1 cellular context compared by ENCODE assay signal in the genomic region with DNA sequence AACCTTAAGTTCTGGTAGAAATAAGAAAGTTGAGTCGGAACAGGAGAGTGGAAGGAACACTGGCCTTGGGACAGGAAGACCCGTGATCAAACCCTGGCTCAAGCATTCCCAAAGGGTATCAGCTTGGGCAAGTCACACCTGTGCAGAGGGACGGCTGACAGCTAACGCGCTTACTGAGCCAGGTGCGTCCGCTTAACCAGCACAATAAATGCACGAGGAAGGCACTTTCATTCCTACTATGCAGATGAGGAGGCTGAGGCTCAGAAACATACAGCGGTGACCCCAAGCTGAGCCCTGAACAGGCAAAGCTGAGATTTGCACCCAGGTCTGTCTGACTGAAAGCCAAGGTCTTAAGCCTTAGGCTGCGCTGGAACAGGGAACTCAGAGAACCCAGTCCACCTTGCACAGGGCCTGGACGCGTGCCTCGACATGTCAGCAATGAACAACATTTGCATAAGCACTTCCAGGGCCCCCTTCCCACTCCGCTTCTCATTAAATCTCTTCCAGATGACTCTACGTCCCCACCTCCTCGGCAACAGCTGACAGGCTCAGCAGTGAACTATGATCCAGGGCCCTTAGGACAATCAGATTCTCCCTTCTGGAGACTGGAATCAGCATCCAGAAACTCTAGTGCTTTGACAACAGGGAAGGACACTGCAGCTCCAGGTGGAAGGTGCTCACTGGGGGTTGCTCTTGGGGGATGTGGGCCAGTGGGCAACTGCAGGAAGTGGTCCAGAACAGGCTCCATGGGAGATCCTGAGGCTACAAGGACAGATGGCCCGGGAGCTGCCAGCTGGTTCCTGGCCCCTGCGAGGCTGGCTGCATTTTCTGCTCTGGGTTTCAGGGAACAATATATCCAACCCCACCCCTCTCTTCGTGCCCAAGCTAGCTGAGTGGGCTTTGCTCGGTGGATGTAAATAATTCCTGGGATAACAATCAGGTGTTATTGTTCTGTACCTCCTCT.
TF ChIP-seq lines count a peak whose summit lies in the region.

No MANE protein-coding gene starts in this region.

TF ChIP-seq in HepG2, 621 proteins besides CTCF, POLR2A, EP300 and RAD21:
- TF ChIP-seq RFX5 (IDR thresholded peaks at IDR 0.05; ENCODE audit: low read depth, low read length) = peak; percentile 87
- no peak for TF ChIP-seq ZNF780A (CRISPR knock-in tag; IDR thresholded peaks at IDR 0.05)
- TF ChIP-seq SNAPC5 (CRISPR knock-in tag; IDR thresholded peaks at IDR 0.05; ENCODE audit: borderline replicate concordance) = no peak
- no peak for TF ChIP-seq HNRNPL (IDR thresholded peaks at IDR 0.05; ENCODE audit: low read depth, low read length)
- no peak for TF ChIP-seq RXRB (CRISPR knock-in tag; IDR thresholded peaks at IDR 0.05; ENCODE audit: borderline replicate concordance)
- TF ChIP-seq ZNF562 (CRISPR knock-in tag; IDR thresholded peaks at IDR 0.05; ENCODE audit: borderline replicate concordance) = no peak
- TF ChIP-seq ZNF30 (CRISPR knock-in tag; IDR thresholded peaks at IDR 0.05) = no peak
- TF ChIP-seq ZNF335 (CRISPR knock-in tag; IDR thresholded peaks at IDR 0.05) = no peak
- TF ChIP-seq SOX13 (IDR thresholded peaks at IDR 0.05) = no peak
- no peak for TF ChIP-seq SOX13 (CRISPR knock-in tag; conservative IDR thresholded peaks at IDR 0.05 in 1 of 2, IDR thresholded peaks at IDR 0.05 in 1 of 2)
- no peak for TF ChIP-seq ZMYM3 (CRISPR knock-in tag; IDR thresholded peaks at IDR 0.05)
- no peak for TF ChIP-seq ZNF746 (CRISPR knock-in tag; IDR thresholded peaks at IDR 0.05)
- TF ChIP-seq ZSCAN9 (CRISPR knock-in tag; IDR thresholded peaks at IDR 0.05; ENCODE audit: borderline replicate concordance) = no peak
- no peak for TF ChIP-seq RFX3 (CRISPR knock-in tag; IDR thresholded peaks at IDR 0.05)
- 0 out of 2 replicates have a peak, but pooled peaks have one; percentile 37 for TF ChIP-seq ZNF33B (CRISPR knock-in tag; IDR thresholded peaks at IDR 0.05)
- no peak for TF ChIP-seq ARHGAP35 (CRISPR knock-in tag; IDR thresholded peaks at IDR 0.05; ENCODE audit: borderline replicate concordance)
- TF ChIP-seq ZBTB38 (CRISPR knock-in tag; IDR thresholded peaks at IDR 0.05) = no peak
- TF ChIP-seq TFAP4 (IDR thresholded peaks at IDR 0.05; ENCODE audit: borderline replicate concordance, low read depth) = peak; percentile 59; the same call in 1 of the 2 replicates
- TF ChIP-seq NCOA5 (CRISPR knock-in tag; IDR thresholded peaks at IDR 0.05) = no peak
- TF ChIP-seq ZBTB21 (CRISPR knock-in tag; IDR thresholded peaks at IDR 0.05) = no peak
- no peak for TF ChIP-seq NFYC (CRISPR knock-in tag; IDR thresholded peaks at IDR 0.05)
- no peak for TF ChIP-seq ZNF772 (CRISPR knock-in tag; IDR thresholded peaks at IDR 0.05)
- TF ChIP-seq HNF4A (CRISPR knock-in tag; IDR thresholded peaks at IDR 0.05) = peak; percentile 32; the same call in 1 of the 2 replicates
- TF ChIP-seq ETV6 (CRISPR knock-in tag; conservative IDR thresholded peaks at IDR 0.05) = no peak
- TF ChIP-seq MTA1 (CRISPR knock-in tag; IDR thresholded peaks at IDR 0.05; ENCODE audit: borderline replicate concordance) = no peak
- no peak for TF ChIP-seq FOXK1 (CRISPR knock-in tag; IDR thresholded peaks at IDR 0.05; ENCODE audit: borderline replicate concordance, low read depth)
- 0 out of 2 replicates have a peak, but pooled peaks have one; percentile 13 for TF ChIP-seq ZNF687 (CRISPR knock-in tag; IDR thresholded peaks at IDR 0.05)
